9 cellular contexts compared by ENCODE assay signal in genomic region chr5:43033845-43034590, GRCh38. TPM values are rescaled to one million over a fixed set of nuclear protein-coding genes. Genes with fewer than 3 reads are reported as not detected.
DNase-seq lines count a peak whose midpoint lies in the region; ATAC-seq and TF ChIP-seq lines count a peak whose summit lies in the region.
"Had no signal": no experiment of that assay in that cellular context is flagged by ENCODE, and none has a peak within 500 bp of the region (broad histone marks: within the 10 kb centered on the region; RNA-seq: fewer than 3 reads in every experiment).

No MANE protein-coding gene starts in this region.

- H3K79me2 ChIP-seq in mesendoderm (ENCODE audit: control insufficient read depth, insufficient read depth, low read length), result peaks cover 2% of the 10 kb centered on the region

- peak overlapping the region; percentile 77 for H4K5ac ChIP-seq in mesendoderm (ENCODE audit: low read length)

- H3K18ac ChIP-seq in mesendoderm (ENCODE audit: low read length), result peak overlapping the region; percentile 29

- TF ChIP-seq CTCF in left ventricle myocardium inferior (IDR thresholded peaks at IDR 0.05; ENCODE audit: borderline replicate concordance) (no peak), brain microvascular endothelial cell (IDR thresholded peaks at IDR 0.05; ENCODE audit: low read depth, low read length, missing control alignments) (no peak), mucosa of descending colon (IDR thresholded peaks at IDR 0.05) (no peak)

- H3K27me3 ChIP-seq in left ventricle myocardium inferior (ENCODE audit: low read depth) (peaks cover 59% of the 10 kb centered on the region), brain microvascular endothelial cell (replicated peaks) (no peaks in the 10 kb centered on the region), mesendoderm (ENCODE audit: insufficient read depth, low read length, poor library complexity) (no peaks in the 10 kb centered on the region)

- peak overlapping the region; percentile 90 for H3K23ac ChIP-seq in mesendoderm (ENCODE audit: low read length)

- H4K8ac ChIP-seq in mesendoderm (ENCODE audit: low read depth, low read length), result no peak overlapping the region

- H3K4me2 ChIP-seq in mesendoderm (ENCODE audit: low read length), result peak overlapping the region; percentile 72

- DNase-seq in left ventricle myocardium inferior (no peak), Right ventricle myocardium superior (no peak), brain microvascular endothelial cell (no peak), mesendoderm (peak; percentile 75), mucosa of descending colon (no peak), NCI-H2081 (lab: John Stamatoyannopoulos, UW) (no peak)

- peak overlapping the region; percentile 76 for H3K4ac ChIP-seq in mesendoderm (ENCODE audit: low read depth, low read length)

- H2AK5ac ChIP-seq in mesendoderm (ENCODE audit: low read length), result no peak overlapping the region

- peak overlapping the region; percentile 56 for H3K4me3 ChIP-seq in left ventricle myocardium inferior
- H3K4me3 ChIP-seq in brain microvascular endothelial cell (ENCODE audit: low read depth, low read length), result peak overlapping the region; percentile 47
- H3K4me3 ChIP-seq in mesendoderm (ENCODE audit: low read length), result peak overlapping the region; percentile 49
- H3K4me3 ChIP-seq in mucosa of descending colon, result no peak overlapping the region

- in situ Hi-C loops in brain microvascular endothelial cell (cut with HindIII; ENCODE audit: low pct_ligation_motif_present, low sequenced_read_pairs), result no loop called here

- H2BK5ac ChIP-seq in mesendoderm (ENCODE audit: low read length), result peak overlapping the region; percentile 90

- H3K27ac ChIP-seq in left ventricle myocardium inferior (replicated peaks) (peak overlapping the region; percentile 70), brain microvascular endothelial cell (peak overlapping the region; percentile 55), mesendoderm (ENCODE audit: low read depth, low read length) (peak overlapping the region; percentile 36)

- H3K79me1 ChIP-seq in mesendoderm (ENCODE audit: low read length), result peaks cover 2% of the 10 kb centered on the region

- H3K9me3 ChIP-seq in left ventricle myocardium inferior (replicated peaks) (no peaks in the 10 kb centered on the region), mucosa of descending colon (no peaks in the 10 kb centered on the region)

- no CpG with 5 or more reads among the region's 41 CpGs for WGBS in mesendoderm (ENCODE audit: extremely low coverage, insufficient coverage, low lambda C conversion rate)

- intact Hi-C loops in left ventricle myocardium inferior (cut with micrococcal nuclease) (no loop called here), Right ventricle myocardium superior (cut with DNase I) (no loop called here), mucosa of descending colon (cut with DNase I, micrococcal nuclease) (no loop called here)

- H3K4me1 ChIP-seq in left ventricle myocardium inferior, result peaks cover 23% of the 10 kb centered on the region
- H3K4me1 ChIP-seq in mesendoderm (ENCODE audit: control insufficient read depth, low read depth, low read length), result peaks cover 6% of the 10 kb centered on the region
- H3K4me1 ChIP-seq in mucosa of descending colon (ENCODE audit: low read depth), result peaks cover 5% of the 10 kb centered on the region

- ATAC-seq in Right ventricle myocardium superior (ENCODE audit: poor library complexity), result no peak
- no peak for ATAC-seq in mucosa of descending colon
- ATAC-seq in GM18909 (IDR thresholded peaks at IDR 0.05; ENCODE audit: poor library complexity, unreplicated experiment), result no peak
- no peak for ATAC-seq in HG03108 (IDR thresholded peaks at IDR 0.05; ENCODE audit: unreplicated experiment)
- ATAC-seq: HCT116 had no signal

- H3K56ac ChIP-seq in mesendoderm (ENCODE audit: low read length), result peak overlapping the region; percentile 93

- no peaks in the 10 kb centered on the region for H3K36me3 ChIP-seq in left ventricle myocardium inferior
- no peaks in the 10 kb centered on the region for H3K36me3 ChIP-seq in brain microvascular endothelial cell (replicated peaks)
- H3K36me3 ChIP-seq in mesendoderm (ENCODE audit: control insufficient read depth, insufficient read depth, low read length), result no peaks in the 10 kb centered on the region
- no peaks in the 10 kb centered on the region for H3K36me3 ChIP-seq in mucosa of descending colon (ENCODE audit: low read depth)

- H2BK15ac ChIP-seq in mesendoderm (replicated peaks; ENCODE audit: low read depth), result no peak overlapping the region

- H3K9ac ChIP-seq in mesendoderm (ENCODE audit: low read length), result peak overlapping the region; percentile 81

- no peak overlapping the region for H2BK120ac ChIP-seq in mesendoderm (ENCODE audit: low read depth, low read length)

RNA-seq across cellular contexts. Expression of gene ANXA2R, which starts 6.1 kb away (rescaled TPM):
- total RNA-seq in left ventricle myocardium inferior (0.82 TPM), Right ventricle myocardium superior (0.94 TPM), mucosa of descending colon (1 to 10 TPM; 1.3 to 2.3 (median 1.8) TPM)
- 1.2 TPM for polyA plus RNA-seq in mesendoderm (2013, experiment 1 of 2)
- 1.2 TPM for polyA plus RNA-seq in mesendoderm (2013, experiment 2 of 2)
